ENCODE assay signal across 17 cellular contexts in the genomic region with DNA sequence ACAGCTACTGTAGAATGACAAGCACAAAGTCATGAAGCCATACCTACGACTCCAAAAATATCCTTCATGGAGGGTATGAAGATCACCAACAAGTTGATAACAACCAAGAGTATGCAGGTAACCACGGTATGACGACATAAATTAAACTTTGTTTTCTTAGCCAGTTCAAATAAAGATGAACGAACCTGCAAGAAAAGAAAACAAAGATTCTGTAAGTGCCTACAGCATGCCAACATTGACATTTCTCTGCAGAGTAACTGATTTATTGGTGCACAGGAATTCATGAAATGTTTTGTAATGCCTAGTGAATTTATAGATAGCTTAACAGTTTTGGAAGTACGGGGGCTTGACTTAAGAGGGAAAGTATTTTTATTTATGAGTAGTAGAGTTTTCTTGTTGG.
DNase-seq lines count a peak whose midpoint lies in the region; ATAC-seq and TF ChIP-seq lines count a peak whose summit lies in the region.
"Had no signal": no experiment of that assay in that cellular context is flagged by ENCODE, and none has a peak within 500 bp of the region (broad histone marks: within the 10 kb centered on the region; RNA-seq: fewer than 3 reads in every experiment).

No MANE protein-coding gene starts in this region.

- POLR2A ChIA-PET in MCF 10A (lab: Yijun Ruan, JAX): interaction anchor here (2.3 kb wide), 1 partner anchor 11 kb away, joined by 6 read pairs; no protein-coding TSS in a partner anchor

- H3K36me3 Mint-ChIP-seq in MCF 10A (ENCODE audit: insufficient read depth, unreplicated experiment) (peaks cover 97% of the 10 kb centered on the region), endothelial cell (ENCODE audit: low read depth, unreplicated experiment) (peaks cover 78% of the 10 kb centered on the region)

- TF ChIP-seq CTCF in MCF 10A (IDR thresholded peaks at IDR 0.05; ENCODE audit: unreplicated experiment): no peak
- TF ChIP-seq CTCF in VCaP (conservative IDR thresholded peaks at IDR 0.05): no peak
- no peak for TF ChIP-seq CTCF in endothelial cell (IDR thresholded peaks at IDR 0.05; ENCODE audit: unreplicated experiment)

- H3K4me3 Mint-ChIP-seq in MCF 10A (ENCODE audit: unreplicated experiment) (no peak overlapping the region), endothelial cell (ENCODE audit: unreplicated experiment) (peak overlapping the region; percentile 63)
- H3K4me3 Mint-ChIP-seq: GM23338, IgD-negative memory B cell had no signal

- CTCF ChIA-PET in MCF 10A (lab: Yijun Ruan, JAX): no interaction called here

- no peaks in the 10 kb centered on the region for H3K4me1 ChIP-seq in urinary bladder (ENCODE audit: insufficient read depth)
- H3K4me1 ChIP-seq: BE2C had no signal

- intact Hi-C loops in MCF 10A (cut with micrococcal nuclease): no loop called here

- peak; percentile 37 for DNase-seq in T47D (ENCODE audit: low read depth in 1 of 2, low spot score in 1 of 2)
- DNase-seq in MCF 10A (ENCODE audit: unreplicated experiment): no peak
- DNase-seq in endothelial cell (ENCODE audit: low spot score): no peak
- no peak for DNase-seq in DMS53 treated with DMSO at 0.1 percent for 48 hours (lab: John Stamatoyannopoulos, UW; ENCODE audit: unreplicated experiment)
- DNase-seq: BE2C; NCI-H146; NCI-H2107; NCI-H345; NCI-H69; NK-92 treated with Interleukin-12 subunit alpha and Interleukin-12 subunit beta, amount 100 ng/mL, for 24 hours; OCI-M1 had no signal

- in situ Hi-C loops in T47D (cut with HindIII; ENCODE audit: low pct_unique_long_range_greater_than_20kb, low sequenced_read_pairs): no loop called here

- H3K27ac ChIP-seq in VCaP (peak overlapping the region; percentile 27; the same call in 1 of the 2 replicates), urinary bladder (ENCODE audit: low read depth) (peak overlapping the region; percentile 2)
- H3K27ac ChIP-seq: RWPE1 had no signal

- WGBS in urinary bladder: 71% methylated on average over 5 of the region's 5 CpGs

- no TSS peak for BruUV-seq in MCF 10A (replicated peaks; lab: Mats Ljungman, UMichigan)

- no peak overlapping the region for H3K4me3 ChIP-seq in urinary bladder (ENCODE audit: low read depth, low read length)
- H3K4me3 ChIP-seq: GM23338 had no signal

- H3K9me3 Mint-ChIP-seq in MCF 10A (ENCODE audit: unreplicated experiment): peaks cover 3% of the 10 kb centered on the region
- H3K9me3 Mint-ChIP-seq in endothelial cell (ENCODE audit: unreplicated experiment): no peaks in the 10 kb centered on the region

- H3K27me3 Mint-ChIP-seq in MCF 10A (ENCODE audit: insufficient read depth, unreplicated experiment): no peaks in the 10 kb centered on the region
- H3K27me3 Mint-ChIP-seq in endothelial cell (ENCODE audit: unreplicated experiment): peaks cover 10% of the 10 kb centered on the region
- H3K27me3 Mint-ChIP-seq: IgD-negative memory B cell had no signal

- H3K27ac Mint-ChIP-seq in MCF 10A (ENCODE audit: low read depth, unreplicated experiment) (no peak overlapping the region), endothelial cell (ENCODE audit: unreplicated experiment) (no peak overlapping the region)
- H3K27ac Mint-ChIP-seq: GM23338, IgD-negative memory B cell had no signal

- H3K4me1 Mint-ChIP-seq in MCF 10A (ENCODE audit: insufficient read depth, unreplicated experiment): peaks cover 3% of the 10 kb centered on the region
- no peaks in the 10 kb centered on the region for H3K4me1 Mint-ChIP-seq in endothelial cell (ENCODE audit: unreplicated experiment)
- H3K4me1 Mint-ChIP-seq: GM23338 had no signal

- ATAC-seq in HG02798 (IDR thresholded peaks at IDR 0.05; ENCODE audit: poor library complexity, unreplicated experiment): no peak
- ATAC-seq: GM23338 had no signal

- H3K36me3 ChIP-seq in urinary bladder (ENCODE audit: insufficient read depth): peaks cover 8% of the 10 kb centered on the region

Comparison
In these comparisons a context has a peak if more than half of its experiments do, and no peak if none do; other contexts are left out.
1. DNase-seq: peak in T47D (2 of 2); none in MCF 10A (single experiment), endothelial cell (single experiment) and DMS53 treated with DMSO at 0.1 percent for 48 hours (single experiment).